ENCODE assay signal across 8 cellular contexts in the genomic region with DNA sequence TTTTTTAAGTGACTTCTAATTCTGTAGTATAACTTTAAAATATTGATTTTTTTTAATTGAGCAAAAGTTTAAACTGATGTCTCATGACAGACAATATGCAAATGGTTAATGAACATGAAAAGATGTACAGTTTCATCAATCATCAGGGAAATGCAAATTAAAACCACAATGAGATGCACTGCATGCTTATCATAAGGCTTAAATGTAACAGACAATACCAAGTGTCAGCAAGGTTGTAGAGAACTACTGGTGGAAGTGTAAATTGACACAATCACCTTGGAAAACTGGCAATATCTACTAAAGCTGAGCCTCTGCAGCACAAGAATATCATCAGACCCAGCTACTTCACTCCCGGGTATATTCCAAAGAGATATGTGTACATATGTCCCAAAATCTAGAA.
"Had no signal": no experiment of that assay in that cellular context is flagged by ENCODE, and none has a peak within 500 bp of the region (broad histone marks: within the 10 kb centered on the region; RNA-seq: fewer than 3 reads in every experiment).

No MANE protein-coding gene starts in this region.

- DNase-seq: GDM1, GF-D8 had no signal

- H3K4me3 ChIP-seq: GM12878 had no signal

- ATAC-seq: GM12878 had no signal

- FAIRE-seq: G401.6, GM12878, GM12891, GM12892, GM18507, GM19239 had no signal
